Comparison of ENCODE assay signal across 16 cellular contexts in genomic region chr16:67571981-67572431, GRCh38. TPM values are rescaled to one million over a fixed set of nuclear protein-coding genes. Genes with fewer than 3 reads are reported as not detected.
DNase-seq lines count a peak whose midpoint lies in the region; ATAC-seq and TF ChIP-seq lines count a peak whose summit lies in the region.
"Had no signal": no experiment of that assay in that cellular context is flagged by ENCODE, and none has a peak within 500 bp of the region (broad histone marks: within the 10 kb centered on the region; RNA-seq: fewer than 3 reads in every experiment).

No MANE protein-coding gene starts in this region.

- H3K9me3 ChIP-seq in mesenchymal stem cell (ENCODE audit: control insufficient read depth, low read length) (no peaks in the 10 kb centered on the region), testis (no peaks in the 10 kb centered on the region)
- H3K9me3 ChIP-seq: BE2C, tibial nerve had no signal

- no peak overlapping the region for H2AK5ac ChIP-seq in mesenchymal stem cell (ENCODE audit: low read length, severe bottlenecking)

- H3K4me3 ChIP-seq in AG09309 (ENCODE audit: control insufficient read depth, low read depth, low read length) = no peak overlapping the region
- no peak overlapping the region for H3K4me3 ChIP-seq in astrocyte of the spinal cord (ENCODE audit: low read depth, low read length)
- no peak overlapping the region for H3K4me3 ChIP-seq in mesenchymal stem cell (ENCODE audit: insufficient read depth in 1 of 2, low read depth in 1 of 2, low read length in 2 of 2)
- no peak overlapping the region for H3K4me3 ChIP-seq in testis
- H3K4me3 ChIP-seq: tibial nerve had no signal

- H3K36me3 ChIP-seq in mesenchymal stem cell (ENCODE audit: control insufficient read depth in 1 of 2, insufficient read depth in 2 of 2, low read depth in 1 of 2, low read length in 2 of 2) = peaks cover 17 to 27% of the 10 kb centered on the region in 2 experiments
- H3K36me3 ChIP-seq in testis (ENCODE audit: low read depth, missing control alignments) = no peaks in the 10 kb centered on the region

- no peak overlapping the region for H3K18ac ChIP-seq in mesenchymal stem cell (ENCODE audit: low read depth in 1 of 2, low read length in 2 of 2)

- 84% methylated on average over 4 of the region's 4 CpGs for WGBS in mesenchymal stem cell
- 67 to 77% methylated on average over 4 of the region's 4 CpGs for WGBS in testis, 2 donors

- TF ChIP-seq POLR2A in testis (IDR thresholded peaks at IDR 0.05) = no peak

- H3K4me2 ChIP-seq in mesenchymal stem cell (ENCODE audit: low read length, poor library complexity, severe bottlenecking) = no peak overlapping the region

- H4K8ac ChIP-seq in mesenchymal stem cell (ENCODE audit: low read length) = no peak overlapping the region

- H3K23ac ChIP-seq in mesenchymal stem cell (ENCODE audit: low read length in 2 of 2) = no peak overlapping the region

- H2BK12ac ChIP-seq in mesenchymal stem cell (ENCODE audit: low read length in 2 of 2) = no peak overlapping the region

- H3K27ac ChIP-seq in mesenchymal stem cell (ENCODE audit: low read length, poor library complexity, severe bottlenecking) (no peak overlapping the region), testis (no peak overlapping the region)
- H3K27ac ChIP-seq: foreskin keratinocyte, tibial nerve had no signal

- H4K91ac ChIP-seq in mesenchymal stem cell (ENCODE audit: low read length) = no peak overlapping the region

- H3K79me1 ChIP-seq in mesenchymal stem cell (replicated peaks; ENCODE audit: low read length, poor library complexity, severe bottlenecking) = peaks cover 7% of the 10 kb centered on the region

- in situ Hi-C loops in astrocyte of the spinal cord (cut with HindIII; ENCODE audit: low sequenced_read_pairs) = no loop called here

- H2BK15ac ChIP-seq in mesenchymal stem cell (ENCODE audit: low read depth, poor library complexity, severe bottlenecking) = no peak overlapping the region

- no peaks in the 10 kb centered on the region for H3K4me1 ChIP-seq in mesenchymal stem cell (ENCODE audit: control insufficient read depth, insufficient read depth, low read depth, low read length)
- H3K4me1 ChIP-seq in testis = no peaks in the 10 kb centered on the region
- H3K4me1 ChIP-seq: foreskin keratinocyte had no signal

- H2AFZ ChIP-seq in mesenchymal stem cell (ENCODE audit: low read depth, low read length) = no peak overlapping the region

- H3K14ac ChIP-seq in mesenchymal stem cell (ENCODE audit: low read length in 2 of 2) = no peak overlapping the region

- intact Hi-C loops in testis (cut with DNase I; ENCODE audit: low total_unique reads) = loop anchor here (5.0 kb wide), 1 partner anchor 85 kb away; no protein-coding TSS in a partner anchor

- H2BK120ac ChIP-seq in mesenchymal stem cell (ENCODE audit: low read depth, low read length) = no peak overlapping the region

- H3K27me3 ChIP-seq in mesenchymal stem cell (ENCODE audit: control insufficient read depth in 1 of 2, insufficient read depth in 1 of 2, low read length in 2 of 2) = no peaks in the 10 kb centered on the region
- H3K27me3 ChIP-seq in testis = no peaks in the 10 kb centered on the region
- H3K27me3 ChIP-seq: BE2C, foreskin keratinocyte, tibial nerve had no signal

- no peak overlapping the region for H2BK5ac ChIP-seq in mesenchymal stem cell (ENCODE audit: low read depth, low read length, poor library complexity, severe bottlenecking)

- peak overlapping the region; percentile 44 for H3K9ac ChIP-seq in mesenchymal stem cell (ENCODE audit: low read length)

- ATAC-seq in GM19328 (IDR thresholded peaks at IDR 0.05; ENCODE audit: unreplicated experiment) = no peak
- ATAC-seq: foreskin keratinocyte had no signal

- TF ChIP-seq CTCF in AG09309 (IDR thresholded peaks at IDR 0.05; ENCODE audit: control insufficient read depth, insufficient read depth, low read depth, low read length, missing control alignments) (no peak), astrocyte of the spinal cord (IDR thresholded peaks at IDR 0.05; ENCODE audit: low read depth, low read length) (no peak), testis (IDR thresholded peaks at IDR 0.05) (no peak)

- no peak overlapping the region for H3K4ac ChIP-seq in mesenchymal stem cell (ENCODE audit: low read depth in 1 of 2, low read length in 2 of 2)

- DNase-seq in AG09309 (ENCODE audit: low read depth) (peak; percentile 67), M059J (ENCODE audit: low read depth) (peak; percentile 55), astrocyte of the spinal cord (ENCODE audit: low read depth, low spot score) (peak; percentile 43), mesenchymal stem cell (peak; percentile 45), NK-92 (lab: John Stamatoyannopoulos, UW; ENCODE audit: unreplicated experiment) (no peak), testis (no peak), HK-2 (ENCODE audit: unreplicated experiment) (no peak)
- DNase-seq: activated effector memory CD4-positive, alpha-beta T cell treated with Interleukin-2 at 50 U/mL for 16 hours; BE2C; H9; NCI-H1092; NCI-H2171; stimulated activated CD4-positive, alpha-beta T cell treated with anti-CD3 and anti-CD28 coated beads, Interleukin-4, amount 100 ng/mL, for 4 hours had no signal

RNA-seq across cellular contexts. Expression of gene CTCF, which starts 9.7 kb away (rescaled TPM):
- total RNA-seq in M059J (2014; rRNA removed; shearing (Covaris generic)) = 24.8 and 38.8 TPM in 2 replicates
- polyA plus RNA-seq in mesenchymal stem cell (2013, experiment 1 of 2) = 19.8 TPM
- polyA plus RNA-seq in mesenchymal stem cell (2013, experiment 2 of 2) = 18.5 TPM
- 10 to 100 TPM; 45.5 to 47.0 TPM for total RNA-seq in testis
- 25.9 TPM for polyA plus RNA-seq in testis (ENCODE audit: insufficient read depth, low read depth, low replicate concordance)

RNA-seq across cellular contexts. Expression of gene RIPOR1, which starts 43.4 kb away (rescaled TPM):
- total RNA-seq in M059J (2014; rRNA removed; shearing (Covaris generic)) = 16.6 and 34.4 TPM in 2 replicates
- polyA plus RNA-seq in mesenchymal stem cell (2013, experiment 1 of 2) = 59.7 TPM
- 58.4 TPM for polyA plus RNA-seq in mesenchymal stem cell (2013, experiment 2 of 2)
- total RNA-seq in testis = 100 to 1,000 TPM in 1 of 2 donors, 10 to 100 TPM in 1; 79.4 to 109 TPM
- polyA plus RNA-seq in testis (ENCODE audit: insufficient read depth, low read depth, low replicate concordance) = 36.1 TPM

Comparison
In these comparisons a context has a peak if more than half of its experiments do, and no peak if none do; other contexts are left out.
1. DNase-seq: peak in AG09309 (single experiment), M059J (single experiment), astrocyte of the spinal cord (single experiment) and mesenchymal stem cell (single experiment); none in NK-92 (single experiment), testis (single experiment) and HK-2 (single experiment).